ENCODE assay signal across 18 cellular contexts in the genomic region with DNA sequence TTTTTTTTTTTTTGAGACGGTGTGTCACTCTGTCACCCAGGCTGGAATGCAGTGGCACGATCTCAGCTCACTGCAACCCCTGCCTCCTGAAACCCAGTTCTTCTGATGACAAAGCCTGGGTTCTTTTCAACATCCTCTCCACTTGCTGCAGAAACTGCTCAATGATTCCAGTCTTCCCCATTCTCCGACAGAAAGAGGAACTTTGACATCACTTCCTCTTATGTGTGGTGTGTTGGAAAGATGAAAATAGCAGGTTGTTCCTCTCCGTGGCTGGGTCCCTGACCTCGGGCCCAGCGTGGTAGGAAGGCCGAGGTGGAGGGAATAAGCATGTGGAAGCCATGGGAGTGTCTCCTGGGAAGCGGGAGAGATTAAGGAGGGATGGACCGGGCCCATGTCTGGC.
DNase-seq lines count a peak whose midpoint lies in the region; ATAC-seq and TF ChIP-seq lines count a peak whose summit lies in the region.
"Had no signal": no experiment of that assay in that cellular context is flagged by ENCODE, and none has a peak within 500 bp of the region (broad histone marks: within the 10 kb centered on the region; RNA-seq: fewer than 3 reads in every experiment).

No MANE protein-coding gene starts in this region.

- H3K4me1 ChIP-seq in lower lobe of right lung (peaks cover 11% of the 10 kb centered on the region), HAP-1 (peaks cover 9% of the 10 kb centered on the region)
- H3K4me1 ChIP-seq: gastrocnemius medialis had no signal

- peaks cover 13 to 23% of the 10 kb centered on the region in 2 donors for H3K27me3 Mint-ChIP-seq in natural killer cell (ENCODE audit: low read depth in 2 of 2)
- H3K27me3 Mint-ChIP-seq in natural killer cell treated with Interleukin-12 subunit alpha and Interleukin-12 subunit beta and Interleukin-15 and Interleukin-18, amount 100 ng/mL, for 72 hours, result peaks cover 15 to 21% of the 10 kb centered on the region in 2 donors

- no peak overlapping the region for H3K27ac ChIP-seq in lower lobe of right lung
- H3K27ac ChIP-seq: epithelial cell of prostate, gastrocnemius medialis, SK-N-MC, VCaP had no signal

- TF ChIP-seq CTCF in natural killer cell (IDR thresholded peaks at IDR 0.05) (no peak), lower lobe of right lung (IDR thresholded peaks at IDR 0.05) (no peak)

- intact Hi-C loops in natural killer cell (cut with micrococcal nuclease), result no loop called here
- intact Hi-C loops in lower lobe of right lung (cut with DNase I), result no loop called here

- no peak overlapping the region for H3K27ac Mint-ChIP-seq in natural killer cell
- H3K27ac Mint-ChIP-seq in natural killer cell treated with Interleukin-12 subunit alpha and Interleukin-12 subunit beta and Interleukin-15 and Interleukin-18, amount 100 ng/mL, for 72 hours, result no peak overlapping the region

- H3K36me3 ChIP-seq in lower lobe of right lung (no peaks in the 10 kb centered on the region), HAP-1 (replicated peaks) (no peaks in the 10 kb centered on the region)
- H3K36me3 ChIP-seq: gastrocnemius medialis had no signal

- H3K9me3 Mint-ChIP-seq in natural killer cell, result no peaks in the 10 kb centered on the region
- H3K9me3 Mint-ChIP-seq in natural killer cell treated with Interleukin-12 subunit alpha and Interleukin-12 subunit beta and Interleukin-15 and Interleukin-18, amount 100 ng/mL, for 72 hours, result no peaks in the 10 kb centered on the region

- H3K4me3 Mint-ChIP-seq in natural killer cell, result no peak overlapping the region
- H3K4me3 Mint-ChIP-seq in natural killer cell treated with Interleukin-12 subunit alpha and Interleukin-12 subunit beta and Interleukin-15 and Interleukin-18, amount 100 ng/mL, for 72 hours, result no peak overlapping the region

- no peak for DNase-seq in natural killer cell
- no peak for DNase-seq in natural killer cell treated with Interleukin-12 subunit alpha and Interleukin-12 subunit beta and Interleukin-15 and Interleukin-18, amount 100 ng/mL, for 72 hours (ENCODE audit: low spot score)
- peak; percentile 99 for DNase-seq in SIG-M5 treated with dmso at 0.1 percent for 504 hours (lab: John Stamatoyannopoulos, UW; ENCODE audit: unreplicated experiment)
- DNase-seq in lower lobe of right lung, result no peak
- DNase-seq in dermis blood vessel endothelial cell, result no peak
- no peak for DNase-seq in OCI-M2 (lab: John Stamatoyannopoulos, UW; ENCODE audit: unreplicated experiment)
- no peak for DNase-seq in HAP-1 (ENCODE audit: low spot score in 2 of 2)
- DNase-seq: activated CD8-positive, alpha-beta memory T cell treated with anti-CD3 and anti-CD28 coated beads for 24 hours; amniotic stem cell; gastrocnemius medialis; IMR-90; NCI-H1436; NCI-H2227 treated with DMSO at 0.1 percent for 48 hours; stimulated activated CD4-positive, alpha-beta T cell treated with anti-CD3 and anti-CD28 coated beads, Interleukin-2, amount 100 ng/mL, for 48 hours had no signal

- H3K27me3 ChIP-seq in lower lobe of right lung (ENCODE audit: low read depth) (peaks cover 17% of the 10 kb centered on the region), HAP-1 (ENCODE audit: low read depth) (no peaks in the 10 kb centered on the region; the same call in 1 of the 2 replicates)

- no peaks in the 10 kb centered on the region for H3K36me3 Mint-ChIP-seq in natural killer cell
- no peaks in the 10 kb centered on the region for H3K36me3 Mint-ChIP-seq in natural killer cell treated with Interleukin-12 subunit alpha and Interleukin-12 subunit beta and Interleukin-15 and Interleukin-18, amount 100 ng/mL, for 72 hours

- H3K4me1 Mint-ChIP-seq in natural killer cell, result peaks cover 0 to 5% of the 10 kb centered on the region in 2 donors
- peaks cover 0 to 5% of the 10 kb centered on the region in 2 donors for H3K4me1 Mint-ChIP-seq in natural killer cell treated with Interleukin-12 subunit alpha and Interleukin-12 subunit beta and Interleukin-15 and Interleukin-18, amount 100 ng/mL, for 72 hours (ENCODE audit: low read depth in 2 of 2)

- H3K4me3 ChIP-seq in lower lobe of right lung (no peak overlapping the region), HAP-1 (no peak overlapping the region)
- H3K4me3 ChIP-seq: gastrocnemius medialis, SK-N-MC had no signal

- in situ Hi-C loops in HAP-1 (cut with MboI; ENCODE audit: low sequenced_read_pairs), result no loop called here

- ATAC-seq in natural killer cell, result peak in 2 of 3 donors; percentile 29 to 45
- ATAC-seq in natural killer cell treated with Interleukin-12 subunit alpha and Interleukin-12 subunit beta and Interleukin-15 and Interleukin-18, amount 100 ng/mL, for 72 hours, result no peak
- peak; percentile 78 to 80 for ATAC-seq in lower lobe of right lung
- ATAC-seq in GM21825 (IDR thresholded peaks at IDR 0.05; ENCODE audit: unreplicated experiment), result no peak
- ATAC-seq: gastrocnemius medialis had no signal

- H3K9me3 ChIP-seq in lower lobe of right lung (no peaks in the 10 kb centered on the region), HAP-1 (no peaks in the 10 kb centered on the region)
- H3K9me3 ChIP-seq: gastrocnemius medialis had no signal

Comparison
In these comparisons a context has a peak if more than half of its experiments do, and no peak if none do; other contexts are left out.
1. ATAC-seq: peak in natural killer cell (2 of 3) and lower lobe of right lung (2 of 2); none in natural killer cell treated with Interleukin-12 subunit alpha and Interleukin-12 subunit beta and Interleukin-15 and Interleukin-18, amount 100 ng/mL, for 72 hours (0 of 2) and GM21825 (single experiment).